18 cellular contexts compared by ENCODE assay signal in genomic region chr19:39427707-39428106, GRCh38. TPM values are rescaled to one million over a fixed set of nuclear protein-coding genes. Genes with fewer than 3 reads are reported as not detected.
DNase-seq lines count a peak whose midpoint lies in the region; ATAC-seq and TF ChIP-seq lines count a peak whose summit lies in the region.
"Had no signal": no experiment of that assay in that cellular context is flagged by ENCODE, and none has a peak within 500 bp of the region (broad histone marks: within the 10 kb centered on the region; RNA-seq: fewer than 3 reads in every experiment).

No MANE protein-coding gene starts in this region.

- peak overlapping the region; percentile 77 for H4K5ac ChIP-seq in IMR-90 (ENCODE audit: low read depth, low read length)

- H3K4me3 ChIP-seq in AG04450 (ENCODE audit: low read depth, low read length) = no peak overlapping the region
- H3K4me3 ChIP-seq in IMR-90 (ENCODE audit: insufficient read depth, low read depth, low read length) = no peak overlapping the region
- no peak overlapping the region for H3K4me3 ChIP-seq in fibroblast of lung (replicated peaks in 1 of 4; ENCODE audit: control extremely low read depth in 1 of 4, insufficient read depth in 1 of 4, low read depth in 3 of 4, low read length in 4 of 4)
- H3K4me3 ChIP-seq: HAP-1 had no signal

- TF ChIP-seq RAD21 in IMR-90 (IDR thresholded peaks at IDR 0.05; ENCODE audit: low read length) = no peak

- peak overlapping the region; percentile 90 for H2AK5ac ChIP-seq in IMR-90 (ENCODE audit: low read depth, low read length)

- peaks cover 9% of the 10 kb centered on the region for H3K4me1 Mint-ChIP-seq in progenitor cell of endocrine pancreas (ENCODE audit: low read depth)
- H3K4me1 Mint-ChIP-seq in T-cell = peaks cover 0 to 17% (median 16%) of the 10 kb centered on the region in 3 donors
- H3K4me1 Mint-ChIP-seq in activated naive CD4-positive, alpha-beta T cell treated with anti-CD3 and anti-CD28 coated beads, Interleukin-2, amount 10 ng/mL, durations not matched to agents 7 days and 5 days = peaks cover 14% of the 10 kb centered on the region

- peak overlapping the region; percentile 29; the same call in 1 of the 2 replicates for H3K23ac ChIP-seq in IMR-90 (ENCODE audit: low read depth, low read length)

- POLR2A ChIA-PET in AG04450 (lab: Yijun Ruan, JAX) (interaction anchor here (1.1 to 4.9 kb wide), 7 partner anchors 8 to 53 kb away, joined by 3 to 43 read pairs (median 6); partner anchors contain the start of genes RPS16 and TIMM50), IMR-90 (lab: Charles Lee; ENCODE audit: unreplicated experiment) (interaction anchor here (1.1 kb wide), 1 partner anchor 18 kb away, joined by 4 read pairs; no protein-coding TSS in a partner anchor), T-cell (lab: Charles Lee) (interaction anchor here (0.6 to 1.1 kb wide), 3 partner anchors 16 to 993 kb away, joined by 3 to 7 read pairs (median 3); partner anchors contain the start of genes MED29 (in 1 of the 2) and PAF1 (in 1 of the 2))

- no peak overlapping the region for H3K4me2 ChIP-seq in IMR-90 (ENCODE audit: low read depth, low read length)
- no peak overlapping the region for H3K4me2 ChIP-seq in fibroblast of lung (ENCODE audit: extremely low read depth, insufficient read depth, low read length)

- TF ChIP-seq CTCF in AG04450 (IDR thresholded peaks at IDR 0.05; ENCODE audit: low read depth, low read length) (no peak), IMR-90 (conservative IDR thresholded peaks at IDR 0.05; ENCODE audit: low read depth, low read length) (no peak), fibroblast of lung (conservative IDR thresholded peaks at IDR 0.05 in 1 of 2, IDR thresholded peaks at IDR 0.05 in 1 of 2; ENCODE audit: low read depth in 1 of 2, low read length in 2 of 2) (no peak), progenitor cell of endocrine pancreas (IDR thresholded peaks at IDR 0.05; ENCODE audit: unreplicated experiment) (no peak), GM13976 (IDR thresholded peaks at IDR 0.05; ENCODE audit: borderline replicate concordance, control extremely low read depth, extremely low read depth, insufficient read depth, missing control alignments) (no peak)

- no peak overlapping the region for H4K91ac ChIP-seq in IMR-90 (ENCODE audit: insufficient read depth, low read depth, low read length)

- peaks cover 14% of the 10 kb centered on the region for H3K9me1 ChIP-seq in IMR-90 (ENCODE audit: insufficient read depth, low read length)

- H4K8ac ChIP-seq in IMR-90 (ENCODE audit: low read depth in 2 of 2, low read length in 2 of 2) = peak overlapping the region; percentile 8 to 24; a peak in 1 of 4 replicates

- H2AK9ac ChIP-seq in IMR-90 (replicated peaks; ENCODE audit: low read depth, low read length, poor library complexity) = no peak overlapping the region

- peaks cover 5 to 54% of the 10 kb centered on the region in 2 experiments; a peak in 3 of 4 replicates for H3K79me1 ChIP-seq in IMR-90 (ENCODE audit: low read depth in 1 of 2, low read length in 2 of 2)

- ATAC-seq in IMR-90 (ENCODE audit: low read depth) = no peak
- no peak for ATAC-seq in T-cell (replicated peaks in 1 of 4)
- ATAC-seq: activated naive CD8-positive, alpha-beta T cell treated with anti-CD3 and anti-CD28 coated beads, Interleukin-2, amount 50 U/mL, for 24 hours; CD8-positive, alpha-beta T cell had no signal

- H2BK15ac ChIP-seq in IMR-90 (ENCODE audit: low read depth, low read length) = no peak overlapping the region

- no peak overlapping the region; the same call in 1 of the 2 replicates for H2BK20ac ChIP-seq in IMR-90 (ENCODE audit: low read depth, low read length)

- H3K27me3 ChIP-seq in AG04450 (ENCODE audit: control insufficient read depth, insufficient read depth, low read length) (no peaks in the 10 kb centered on the region), IMR-90 (ENCODE audit: control insufficient read depth, insufficient read depth, low read length) (no peaks in the 10 kb centered on the region), fibroblast of lung (ENCODE audit: control insufficient read depth, insufficient read depth, low read length) (no peaks in the 10 kb centered on the region)

- peak overlapping the region; percentile 21; the same call in 1 of the 2 replicates for H3K18ac ChIP-seq in IMR-90 (ENCODE audit: low read depth, low read length)

- no peak overlapping the region for H2AFZ ChIP-seq in IMR-90 (replicated peaks; ENCODE audit: low read length, poor library complexity)
- no peak overlapping the region for H2AFZ ChIP-seq in fibroblast of lung (ENCODE audit: low read length)

- H3K36me3 Mint-ChIP-seq in progenitor cell of endocrine pancreas (ENCODE audit: insufficient read depth) = peaks cover 8% of the 10 kb centered on the region
- peaks cover 13% of the 10 kb centered on the region for H3K36me3 Mint-ChIP-seq in T-cell
- H3K36me3 Mint-ChIP-seq in activated naive CD4-positive, alpha-beta T cell treated with anti-CD3 and anti-CD28 coated beads, Interleukin-2, amount 10 ng/mL, durations not matched to agents 7 days and 5 days = peaks cover 18% of the 10 kb centered on the region

- H3K9me3 ChIP-seq in AG04450 (ENCODE audit: control insufficient read depth, insufficient read depth, low read length) (no peaks in the 10 kb centered on the region), IMR-90 (ENCODE audit: control insufficient read depth, insufficient read depth, low read length) (no peaks in the 10 kb centered on the region), fibroblast of lung (ENCODE audit: control insufficient read depth, insufficient read depth, low read depth, low read length) (no peaks in the 10 kb centered on the region)
- H3K9me3 ChIP-seq: HAP-1 had no signal

- peak overlapping the region; percentile 8; the same call in 1 of the 2 replicates for H3K14ac ChIP-seq in IMR-90 (replicated peaks; ENCODE audit: low read depth, low read length)

- H3K27ac ChIP-seq in AG04450 (ENCODE audit: low read depth, low read length) (peak overlapping the region; percentile 99), IMR-90 (ENCODE audit: insufficient read depth, low read length) (peak overlapping the region; percentile 69; the same call in 1 of the 2 replicates), fibroblast of lung (ENCODE audit: insufficient read depth, low read length) (peak overlapping the region; percentile 94)

- in situ Hi-C loops in IMR-90 (cut with MboI; ENCODE audit: low sequenced_read_pairs) (loop anchor here (25.0 kb wide), 1 partner anchor 410 kb away; the partner anchor contains the start of genes DYRK1B and FBL), GM13976 (cut with MboI; ENCODE audit: low sequenced_read_pairs, unreplicated experiment) (no loop called here)

- H3K9me3 Mint-ChIP-seq in progenitor cell of endocrine pancreas (ENCODE audit: low read depth) (no peaks in the 10 kb centered on the region), T-cell (no peaks in the 10 kb centered on the region)
- H3K9me3 Mint-ChIP-seq in activated naive CD4-positive, alpha-beta T cell treated with anti-CD3 and anti-CD28 coated beads, Interleukin-2, amount 10 ng/mL, durations not matched to agents 7 days and 5 days = no peaks in the 10 kb centered on the region
- H3K9me3 Mint-ChIP-seq: activated naive CD8-positive, alpha-beta T cell treated with anti-CD3 and anti-CD28 coated beads, Interleukin-2, amount 50 U/mL, for 24 hours; CD8-positive, alpha-beta T cell; stimulated activated naive B cell treated with anti-CD40 and anti-IgM and Interleukin-4, amounts not matched to agents 10 μg/mL and 1 μg/mL and 100 μg/mL, for 72 hours had no signal

- CTCF ChIA-PET in AG04450 (lab: Charles Lee) = interaction anchor here (0.6 to 1.3 kb wide), 3 partner anchors 14 to 47 kb away, joined by 3 to 4 read pairs (median 3); no protein-coding TSS in a partner anchor
- CTCF ChIA-PET in IMR-90 (lab: Yijun Ruan, JAX) = interaction anchor here (1.2 kb wide), 1 partner anchor 16 kb away, joined by 5 read pairs; the partner anchor contains the start of gene PLEKHG2
- CTCF ChIA-PET in T-cell (lab: Charles Lee) = no interaction called here
- CTCF ChIA-PET in activated naive CD4-positive, alpha-beta T cell treated with anti-CD3 and anti-CD28 coated beads, Interleukin-2, amount 10 ng/mL, durations not matched to agents 7 days and 5 days (lab: Charles Lee) = interaction anchor here (1.2 kb wide), 1 partner anchor 29 kb away, joined by 6 read pairs; no protein-coding TSS in a partner anchor

- H2BK5ac ChIP-seq in IMR-90 (ENCODE audit: low read depth, low read length, poor library complexity, severe bottlenecking) = peak overlapping the region; percentile 67

- peak overlapping the region; percentile 28; the same call in 1 of the 2 replicates for H3K4ac ChIP-seq in IMR-90 (ENCODE audit: low read depth, low read length)

- H3K36me3 ChIP-seq in IMR-90 (ENCODE audit: control insufficient read depth, insufficient read depth, low read length) (peaks cover 35% of the 10 kb centered on the region), fibroblast of lung (ENCODE audit: control insufficient read depth, insufficient read depth, low read length) (peaks cover 19% of the 10 kb centered on the region)

- intact Hi-C loops in IMR-90 (cut with micrococcal nuclease) = loop anchor here (1.0 kb wide), 1 partner anchor 15 kb away; the partner anchor contains the start of gene PLEKHG2

- WGBS in IMR-90 (ENCODE audit: extremely low coverage in 2 of 2, insufficient read length in 1 of 2), 2 experiments = 92% methylated on average over 4 of the region's 11 CpGs; no CpG with 5 or more reads in 1 of the 2 experiments

- H3K56ac ChIP-seq in IMR-90 (ENCODE audit: extremely low read depth, insufficient read depth, low read length) = no peak overlapping the region

- dilution Hi-C loops in IMR-90 (cut with HindIII; ENCODE audit: low sequenced_read_pairs, unreplicated experiment) = no loop called here

- BruUV-seq in IMR-90 (replicated peaks; lab: Mats Ljungman, UMichigan) = no TSS peak

- no peaks in the 10 kb centered on the region for H3K27me3 Mint-ChIP-seq in progenitor cell of endocrine pancreas
- H3K27me3 Mint-ChIP-seq in T-cell = no peaks in the 10 kb centered on the region
- H3K27me3 Mint-ChIP-seq in activated naive CD4-positive, alpha-beta T cell treated with anti-CD3 and anti-CD28 coated beads, Interleukin-2, amount 10 ng/mL, durations not matched to agents 7 days and 5 days = no peaks in the 10 kb centered on the region
- H3K27me3 Mint-ChIP-seq: activated naive CD8-positive, alpha-beta T cell treated with anti-CD3 and anti-CD28 coated beads, Interleukin-2, amount 50 U/mL, for 24 hours; stimulated activated naive B cell treated with anti-CD40 and anti-IgM and Interleukin-4, amounts not matched to agents 10 μg/mL and 1 μg/mL and 100 μg/mL, for 72 hours had no signal

- H3K4me1 ChIP-seq in IMR-90 (ENCODE audit: control insufficient read depth, insufficient read depth, low read length) (peaks cover 19% of the 10 kb centered on the region), fibroblast of lung (ENCODE audit: control insufficient read depth, extremely low read depth, insufficient read depth, low read length) (peaks cover 12% of the 10 kb centered on the region)

- no peak overlapping the region for H3K4me3 Mint-ChIP-seq in progenitor cell of endocrine pancreas (ENCODE audit: low read depth)
- H3K4me3 Mint-ChIP-seq in T-cell = no peak overlapping the region
- H3K4me3 Mint-ChIP-seq in activated naive CD4-positive, alpha-beta T cell treated with anti-CD3 and anti-CD28 coated beads, Interleukin-2, amount 10 ng/mL, durations not matched to agents 7 days and 5 days = no peak overlapping the region
- H3K4me3 Mint-ChIP-seq: activated naive CD8-positive, alpha-beta T cell treated with anti-CD3 and anti-CD28 coated beads, Interleukin-2, amount 50 U/mL, for 24 hours; CD8-positive, alpha-beta T cell; stimulated activated naive B cell treated with anti-CD40 and anti-IgM and Interleukin-4, amounts not matched to agents 10 μg/mL and 1 μg/mL and 100 μg/mL, for 72 hours had no signal

- H3K27ac Mint-ChIP-seq in progenitor cell of endocrine pancreas = peak overlapping the region; percentile 92
- no peak overlapping the region for H3K27ac Mint-ChIP-seq in T-cell
- no peak overlapping the region for H3K27ac Mint-ChIP-seq in activated naive CD4-positive, alpha-beta T cell treated with anti-CD3 and anti-CD28 coated beads, Interleukin-2, amount 10 ng/mL, durations not matched to agents 7 days and 5 days
- H3K27ac Mint-ChIP-seq: activated naive CD8-positive, alpha-beta T cell treated with anti-CD3 and anti-CD28 coated beads, Interleukin-2, amount 50 U/mL, for 24 hours; CD8-positive, alpha-beta T cell had no signal

- peak overlapping the region; percentile 69; the same call in 1 of the 2 replicates for H2BK120ac ChIP-seq in IMR-90 (ENCODE audit: low read depth, low read length)

- H3K79me2 ChIP-seq in fibroblast of lung (ENCODE audit: control insufficient read depth, insufficient read depth, low read length) = no peaks in the 10 kb centered on the region

- H4K20me1 ChIP-seq in IMR-90 (ENCODE audit: insufficient read depth, low read length) (peaks cover 20% of the 10 kb centered on the region), fibroblast of lung (ENCODE audit: control insufficient read depth, extremely low read depth, insufficient read depth, low read length) (no peaks in the 10 kb centered on the region)

- TF ChIP-seq POLR2A in IMR-90 (IDR thresholded peaks at IDR 0.05; ENCODE audit: low read depth, low read length) = peak; percentile 23; the same call in 1 of the 2 replicates

- H3K9ac ChIP-seq in IMR-90 (ENCODE audit: low read depth, low read length) = no peak overlapping the region
- no peak overlapping the region for H3K9ac ChIP-seq in fibroblast of lung (ENCODE audit: insufficient read depth, low read length)

- DNase-seq in AG04450 (ENCODE audit: low read depth, low spot score) (no peak), IMR-90 (no peak), fibroblast of lung (ENCODE audit: low read depth in 2 of 2) (no peak), progenitor cell of endocrine pancreas (ENCODE audit: low spot score, unreplicated experiment) (no peak), GM13976 (ENCODE audit: low spot score) (no peak), T-cell (no peak), foreskin melanocyte (no peak)
- no peak for DNase-seq in activated naive CD4-positive, alpha-beta T cell treated with anti-CD3 and anti-CD28 coated beads, Interleukin-2, amount 10 ng/mL, durations not matched to agents 7 days and 5 days
- DNase-seq: activated naive CD8-positive, alpha-beta T cell treated with anti-CD3 and anti-CD28 coated beads, Interleukin-2, amount 50 U/mL, for 24 hours; CD8-positive, alpha-beta T cell; central memory CD4-positive, alpha-beta T cell; DMS79 treated with DMSO at 0.1 percent for 48 hours; effector CD8-positive, alpha-beta T cell; Kasumi-1; NCI-H1417; NCI-H2171 treated with DMSO at 0.1 percent for 48 hours; stimulated activated naive B cell treated with anti-CD40 and anti-IgM and Interleukin-4, amounts not matched to agents 10 μg/mL and 1 μg/mL and 100 μg/mL, for 72 hours had no signal

RNA-seq across cellular contexts. Expression of gene RPS16, which starts 8.0 kb away (rescaled TPM):
- polyA plus RNA-seq in AG04450 (2011; rRNA removed) (1,488 and 2,094 TPM in 2 replicates), IMR-90 (2012; rRNA removed) (3,500 and 3,524 TPM in 2 replicates), fibroblast of lung (1,704 and 1,950 TPM in 2 replicates)
- 1,554 and 2,030 TPM in 2 replicates for polyA minus RNA-seq in AG04450 (2011; rRNA and poly(A)+ RNA removed)
- total RNA-seq in IMR-90 (2012; rRNA removed) (320 and 410 TPM in 2 replicates), fibroblast of lung (149 and 271 TPM in 2 replicates), progenitor cell of endocrine pancreas (1,449 and 1,510 TPM in 2 replicates), T-cell (1,000 to 10,000 TPM; 3,669 to 4,521 (median 4,268) TPM)
- polyA plus RNA-seq in IMR-90 (2012; cell fraction: cytosol; rRNA removed) = 4,203 and 4,770 TPM in 2 replicates
- polyA plus RNA-seq in IMR-90 (2012; cell fraction: nucleus; rRNA removed; ENCODE audit: low replicate concordance) = 1,551 and 1,592 TPM in 2 replicates
- 3,009 and 3,161 TPM in 2 replicates for polyA plus RNA-seq in fibroblast of lung (2012)
- polyA minus RNA-seq in fibroblast of lung (ENCODE audit: low replicate concordance) = 1,774 and 1,797 TPM in 2 replicates

RNA-seq across cellular contexts. Expression of gene PLEKHG2, which starts 15.2 kb away (rescaled TPM):
- polyA plus RNA-seq in AG04450 (2011; rRNA removed) = 12.3 and 19.1 TPM in 2 replicates
- polyA minus RNA-seq in AG04450 (2011; rRNA and poly(A)+ RNA removed) = 27.4 and 38.3 TPM in 2 replicates
- total RNA-seq in IMR-90 (2012; rRNA removed) = 6.5 and 7.8 TPM in 2 replicates
- polyA plus RNA-seq in IMR-90 (2012; rRNA removed) = 28.3 and 33.2 TPM in 2 replicates
- polyA plus RNA-seq in IMR-90 (2012; cell fraction: cytosol; rRNA removed) = 7.8 and 13.9 TPM in 2 replicates
- polyA plus RNA-seq in IMR-90 (2012; cell fraction: nucleus; rRNA removed; ENCODE audit: low replicate concordance) = 174 and 236 TPM in 2 replicates
- 12.1 and 13.7 TPM in 2 replicates for total RNA-seq in fibroblast of lung
- polyA plus RNA-seq in fibroblast of lung = 10.1 and 13.1 TPM in 2 replicates
- polyA plus RNA-seq in fibroblast of lung (2012) = 22.6 and 39.1 TPM in 2 replicates
- polyA minus RNA-seq in fibroblast of lung (ENCODE audit: low replicate concordance) = 65.6 and 475 TPM in 2 replicates
- total RNA-seq in progenitor cell of endocrine pancreas = 162 and 170 TPM in 2 replicates
- 10 to 100 TPM; 25.2 to 88.1 (median 36.7) TPM for total RNA-seq in T-cell

RNA-seq across cellular contexts. Expression of gene SUPT5H, which starts 17.7 kb away (rescaled TPM):
- polyA plus RNA-seq in AG04450 (2011; rRNA removed) = 75.3 and 78.0 TPM in 2 replicates
- 84.5 and 96.0 TPM in 2 replicates for polyA minus RNA-seq in AG04450 (2011; rRNA and poly(A)+ RNA removed)
- total RNA-seq in IMR-90 (2012; rRNA removed) = 75.3 and 86.9 TPM in 2 replicates
- 116 and 117 TPM in 2 replicates for polyA plus RNA-seq in IMR-90 (2012; rRNA removed)
- polyA plus RNA-seq in IMR-90 (2012; cell fraction: cytosol; rRNA removed) = 63.8 and 73.5 TPM in 2 replicates
- 407 and 458 TPM in 2 replicates for polyA plus RNA-seq in IMR-90 (2012; cell fraction: nucleus; rRNA removed; ENCODE audit: low replicate concordance)
- 46.0 and 50.2 TPM in 2 replicates for total RNA-seq in fibroblast of lung
- polyA plus RNA-seq in fibroblast of lung = 77.8 and 87.2 TPM in 2 replicates
- polyA plus RNA-seq in fibroblast of lung (2012) = 98.2 and 109 TPM in 2 replicates
- polyA minus RNA-seq in fibroblast of lung (ENCODE audit: low replicate concordance) = 126 and 137 TPM in 2 replicates
- 170 and 171 TPM in 2 replicates for total RNA-seq in progenitor cell of endocrine pancreas
- total RNA-seq in T-cell = 100 to 1,000 TPM; 180 to 301 (median 194) TPM

RNA-seq across cellular contexts. Expression of gene ZFP36, which starts 21.1 kb away (rescaled TPM):
- polyA plus RNA-seq in AG04450 (2011; rRNA removed) (4.1 and 8.3 TPM in 2 replicates), IMR-90 (2012; rRNA removed) (45.0 and 50.5 TPM in 2 replicates), fibroblast of lung (11.4 and 37.3 TPM in 2 replicates)
- polyA minus RNA-seq in AG04450 (2011; rRNA and poly(A)+ RNA removed) = 4.6 and 6.4 TPM in 2 replicates
- total RNA-seq in IMR-90 (2012; rRNA removed) (1.4 and 3.1 TPM in 2 replicates), fibroblast of lung (3.1 and 5.6 TPM in 2 replicates), progenitor cell of endocrine pancreas (10.5 and 10.6 TPM in 2 replicates), T-cell (1,000 to 10,000 TPM in 1 of 5 donors, 100 to 1,000 TPM in 4; 208 to 1,013 (median 233) TPM)
- 84.7 and 235 TPM in 2 replicates for polyA plus RNA-seq in IMR-90 (2012; cell fraction: cytosol; rRNA removed)
- polyA plus RNA-seq in IMR-90 (2012; cell fraction: nucleus; rRNA removed; ENCODE audit: low replicate concordance) = 360 and 687 TPM in 2 replicates
- 50.8 and 140 TPM in 2 replicates for polyA plus RNA-seq in fibroblast of lung (2012)
- polyA minus RNA-seq in fibroblast of lung (ENCODE audit: low replicate concordance) = 39.7 and 43.5 TPM in 2 replicates

RNA-seq across cellular contexts. Expression of gene MED29, which starts 36.5 kb away (rescaled TPM):
- 28.0 and 29.9 TPM in 2 replicates for polyA plus RNA-seq in AG04450 (2011; rRNA removed)
- polyA minus RNA-seq in AG04450 (2011; rRNA and poly(A)+ RNA removed) = 22.2 and 26.5 TPM in 2 replicates
- total RNA-seq in IMR-90 (2012; rRNA removed) = 15.6 and 17.6 TPM in 2 replicates
- polyA plus RNA-seq in IMR-90 (2012; rRNA removed) = 26.9 and 28.8 TPM in 2 replicates
- 19.6 and 29.3 TPM in 2 replicates for polyA plus RNA-seq in IMR-90 (2012; cell fraction: cytosol; rRNA removed)
- polyA plus RNA-seq in IMR-90 (2012; cell fraction: nucleus; rRNA removed; ENCODE audit: low replicate concordance) = 18.4 and 19.1 TPM in 2 replicates
- total RNA-seq in fibroblast of lung = 15.4 and 23.0 TPM in 2 replicates
- polyA plus RNA-seq in fibroblast of lung = 28.9 and 37.0 TPM in 2 replicates
- 25.6 and 31.1 TPM in 2 replicates for polyA plus RNA-seq in fibroblast of lung (2012)
- polyA minus RNA-seq in fibroblast of lung (ENCODE audit: low replicate concordance) = 77.9 and 123 TPM in 2 replicates
- total RNA-seq in progenitor cell of endocrine pancreas = 36.3 and 39.0 TPM in 2 replicates
- total RNA-seq in T-cell = 10 to 100 TPM; 42.0 to 48.7 (median 47.0) TPM

Comparison
In these comparisons a context has a peak if more than half of its experiments do, and no peak if none do; other contexts are left out.
1. CTCF ChIA-PET loops: an anchor here in AG04450 (0.6 to 1.3 kb wide), IMR-90 (1.2 kb wide) and activated naive CD4-positive, alpha-beta T cell treated with anti-CD3 and anti-CD28 coated beads, Interleukin-2, amount 10 ng/mL, durations not matched to agents 7 days and 5 days (1.2 kb wide); none called in T-cell.